ENCODE assay signal across 1 cellular context in the genomic region with DNA sequence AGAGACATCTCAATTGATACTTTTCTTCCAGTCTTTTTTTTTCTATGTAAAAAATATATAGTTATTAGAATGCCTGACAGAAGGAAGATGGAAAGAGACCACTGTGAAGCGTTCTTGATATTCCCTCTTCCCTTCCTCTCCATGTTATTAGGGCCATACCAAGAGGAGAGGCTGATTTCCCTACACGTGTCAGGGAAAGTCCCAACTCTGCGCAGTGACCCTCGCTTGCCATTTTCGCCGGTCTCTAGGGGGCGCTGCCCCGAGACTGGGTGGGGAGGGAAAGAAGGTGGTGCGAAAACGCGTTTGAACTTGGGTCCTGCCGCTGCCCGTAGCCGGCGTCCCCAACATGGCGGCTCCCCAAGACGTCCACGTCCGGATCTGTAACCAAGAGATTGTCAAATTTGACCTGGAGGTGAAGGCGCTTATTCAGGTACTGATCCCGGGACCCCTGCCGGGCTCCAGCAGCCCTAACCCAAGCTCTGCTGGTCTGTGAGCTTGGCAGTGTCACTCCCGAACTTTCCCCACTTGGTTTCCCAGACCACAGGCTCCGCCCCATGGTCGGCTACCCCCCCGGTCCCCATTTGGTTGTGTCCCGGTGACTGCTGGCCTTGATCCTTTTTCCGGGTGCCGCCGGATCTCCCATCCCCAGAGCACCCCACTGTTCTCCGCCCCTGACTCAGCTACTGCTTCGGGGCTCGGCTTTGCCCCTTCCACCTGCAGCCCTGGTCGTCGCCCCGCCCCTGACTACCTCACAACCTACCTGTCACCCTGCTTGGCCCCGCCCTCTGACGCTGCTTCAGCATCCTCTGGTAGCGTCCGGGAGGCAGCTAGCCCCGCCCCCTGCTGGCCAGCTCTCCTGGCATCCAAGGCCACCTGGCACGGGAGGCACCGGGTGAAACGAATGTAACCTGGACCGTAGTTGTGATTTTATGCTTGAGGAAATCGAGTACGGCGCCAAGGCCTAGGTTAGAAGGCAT.
TF ChIP-seq lines count a peak whose summit lies in the region.

A gene with protein sequence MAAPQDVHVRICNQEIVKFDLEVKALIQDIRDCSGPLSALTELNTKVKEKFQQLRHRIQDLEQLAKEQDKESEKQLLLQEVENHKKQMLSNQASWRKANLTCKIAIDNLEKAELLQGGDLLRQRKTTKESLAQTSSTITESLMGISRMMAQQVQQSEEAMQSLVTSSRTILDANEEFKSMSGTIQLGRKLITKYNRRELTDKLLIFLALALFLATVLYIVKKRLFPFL (plus strand): TSS at position 332 of the 977 bp plus-strand sequence. CDS start 15 bp downstream, at position 347.

TF ChIP-seq in HepG2, 621 proteins besides CTCF, POLR2A, EP300 and RAD21 (continued from another document and continues in another):
- TF ChIP-seq, protein P1, sequence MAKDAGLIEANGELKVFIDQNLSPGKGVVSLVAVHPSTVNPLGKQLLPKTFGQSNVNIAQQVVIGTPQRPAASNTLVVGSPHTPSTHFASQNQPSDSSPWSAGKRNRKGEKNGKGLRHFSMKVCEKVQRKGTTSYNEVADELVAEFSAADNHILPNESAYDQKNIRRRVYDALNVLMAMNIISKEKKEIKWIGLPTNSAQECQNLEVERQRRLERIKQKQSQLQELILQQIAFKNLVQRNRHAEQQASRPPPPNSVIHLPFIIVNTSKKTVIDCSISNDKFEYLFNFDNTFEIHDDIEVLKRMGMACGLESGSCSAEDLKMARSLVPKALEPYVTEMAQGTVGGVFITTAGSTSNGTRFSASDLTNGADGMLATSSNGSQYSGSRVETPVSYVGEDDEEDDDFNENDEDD (CRISPR knock-in tag; IDR thresholded peaks at IDR 0.05; ENCODE audit: borderline replicate concordance): peak; percentile 63; the same call in 1 of the 2 replicates
- TF ChIP-seq ISX (CRISPR knock-in tag; conservative IDR thresholded peaks at IDR 0.05) (no peak), POLR2G (IDR thresholded peaks at IDR 0.05; ENCODE audit: low read depth, low read length) (peak; percentile 80), GZF1 (CRISPR knock-in tag; IDR thresholded peaks at IDR 0.05) (0 out of 2 replicates have a peak, but pooled peaks have one; percentile 41), CBX1 (IDR thresholded peaks at IDR 0.05; ENCODE audit: low read depth) (peak; percentile 80), ZFP1 (CRISPR knock-in tag; IDR thresholded peaks at IDR 0.05) (peak; percentile 71; the same call in 1 of the 2 replicates), HOXD1 (CRISPR knock-in tag; IDR thresholded peaks at IDR 0.05) (peak; percentile 33; the same call in 1 of the 2 replicates), BCL6 (CRISPR knock-in tag; IDR thresholded peaks at IDR 0.05) (peak; percentile 31; the same call in 1 of the 2 replicates), HOXA7 (CRISPR knock-in tag; IDR thresholded peaks at IDR 0.05) (no peak), SMARCE1 (IDR thresholded peaks at IDR 0.05; ENCODE audit: borderline replicate concordance) (no peak), ELF4 (CRISPR knock-in tag; IDR thresholded peaks at IDR 0.05; ENCODE audit: borderline replicate concordance) (peak; percentile 37; the same call in 1 of the 2 replicates), NCOA2 (CRISPR knock-in tag; IDR thresholded peaks at IDR 0.05) (peak; percentile 26; the same call in 1 of the 2 replicates), MAF1 (CRISPR knock-in tag; IDR thresholded peaks at IDR 0.05; ENCODE audit: borderline replicate concordance) (no peak), ZBTB1 (CRISPR knock-in tag; IDR thresholded peaks at IDR 0.05; ENCODE audit: borderline replicate concordance) (no peak), ZFX (CRISPR knock-in tag; IDR thresholded peaks at IDR 0.05; ENCODE audit: low read depth) (no peak; the same call in 1 of the 2 replicates), ATRX (CRISPR knock-in tag; IDR thresholded peaks at IDR 0.05; ENCODE audit: borderline replicate concordance) (no peak), ZNF788 (CRISPR knock-in tag; IDR thresholded peaks at IDR 0.05; ENCODE audit: borderline replicate concordance) (peak; percentile 95; the same call in 1 of the 2 replicates), SALL1 (CRISPR knock-in tag; IDR thresholded peaks at IDR 0.05) (peak; percentile 77), REPIN1 (CRISPR knock-in tag; IDR thresholded peaks at IDR 0.05; ENCODE audit: borderline replicate concordance, low read depth) (peak; percentile 77; the same call in 1 of the 2 replicates), MATR3 (CRISPR knock-in tag; IDR thresholded peaks at IDR 0.05) (no peak), ZNF335 (CRISPR knock-in tag; IDR thresholded peaks at IDR 0.05) (peak; percentile 77; the same call in 1 of the 2 replicates), KLF16 (CRISPR knock-in tag; IDR thresholded peaks at IDR 0.05) (peak in 1 of 2 experiments; percentile 90; a peak in 2 of 4 replicates), ZKSCAN1 (IDR thresholded peaks at IDR 0.05; ENCODE audit: low read length) (no peak), ZNF7 (CRISPR knock-in tag; IDR thresholded peaks at IDR 0.05) (no peak), NR2C2 (CRISPR knock-in tag; IDR thresholded peaks at IDR 0.05; ENCODE audit: borderline replicate concordance) (peak; percentile 64; the same call in 1 of the 2 replicates), AHR (CRISPR knock-in tag; IDR thresholded peaks at IDR 0.05) (0 out of 2 replicates have a peak, but pooled peaks have one; percentile 41), RNF2 (conservative IDR thresholded peaks at IDR 0.05; ENCODE audit: low read depth) (no peak), ZNF235 (CRISPR knock-in tag; IDR thresholded peaks at IDR 0.05; ENCODE audit: borderline replicate concordance) (no peak), DNMT1 (CRISPR knock-in tag; IDR thresholded peaks at IDR 0.05) (no peak), SKI (IDR thresholded peaks at IDR 0.05; ENCODE audit: partially characterized antibody) (no peak), ZNF713 (CRISPR knock-in tag; IDR thresholded peaks at IDR 0.05) (no peak)
- TF ChIP-seq, protein P2, sequence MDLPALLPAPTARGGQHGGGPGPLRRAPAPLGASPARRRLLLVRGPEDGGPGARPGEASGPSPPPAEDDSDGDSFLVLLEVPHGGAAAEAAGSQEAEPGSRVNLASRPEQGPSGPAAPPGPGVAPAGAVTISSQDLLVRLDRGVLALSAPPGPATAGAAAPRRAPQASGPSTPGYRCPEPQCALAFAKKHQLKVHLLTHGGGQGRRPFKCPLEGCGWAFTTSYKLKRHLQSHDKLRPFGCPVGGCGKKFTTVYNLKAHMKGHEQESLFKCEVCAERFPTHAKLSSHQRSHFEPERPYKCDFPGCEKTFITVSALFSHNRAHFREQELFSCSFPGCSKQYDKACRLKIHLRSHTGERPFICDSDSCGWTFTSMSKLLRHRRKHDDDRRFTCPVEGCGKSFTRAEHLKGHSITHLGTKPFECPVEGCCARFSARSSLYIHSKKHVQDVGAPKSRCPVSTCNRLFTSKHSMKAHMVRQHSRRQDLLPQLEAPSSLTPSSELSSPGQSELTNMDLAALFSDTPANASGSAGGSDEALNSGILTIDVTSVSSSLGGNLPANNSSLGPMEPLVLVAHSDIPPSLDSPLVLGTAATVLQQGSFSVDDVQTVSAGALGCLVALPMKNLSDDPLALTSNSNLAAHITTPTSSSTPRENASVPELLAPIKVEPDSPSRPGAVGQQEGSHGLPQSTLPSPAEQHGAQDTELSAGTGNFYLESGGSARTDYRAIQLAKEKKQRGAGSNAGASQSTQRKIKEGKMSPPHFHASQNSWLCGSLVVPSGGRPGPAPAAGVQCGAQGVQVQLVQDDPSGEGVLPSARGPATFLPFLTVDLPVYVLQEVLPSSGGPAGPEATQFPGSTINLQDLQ (CRISPR knock-in tag; IDR thresholded peaks at IDR 0.05): no peak
- TF ChIP-seq, protein P3, sequence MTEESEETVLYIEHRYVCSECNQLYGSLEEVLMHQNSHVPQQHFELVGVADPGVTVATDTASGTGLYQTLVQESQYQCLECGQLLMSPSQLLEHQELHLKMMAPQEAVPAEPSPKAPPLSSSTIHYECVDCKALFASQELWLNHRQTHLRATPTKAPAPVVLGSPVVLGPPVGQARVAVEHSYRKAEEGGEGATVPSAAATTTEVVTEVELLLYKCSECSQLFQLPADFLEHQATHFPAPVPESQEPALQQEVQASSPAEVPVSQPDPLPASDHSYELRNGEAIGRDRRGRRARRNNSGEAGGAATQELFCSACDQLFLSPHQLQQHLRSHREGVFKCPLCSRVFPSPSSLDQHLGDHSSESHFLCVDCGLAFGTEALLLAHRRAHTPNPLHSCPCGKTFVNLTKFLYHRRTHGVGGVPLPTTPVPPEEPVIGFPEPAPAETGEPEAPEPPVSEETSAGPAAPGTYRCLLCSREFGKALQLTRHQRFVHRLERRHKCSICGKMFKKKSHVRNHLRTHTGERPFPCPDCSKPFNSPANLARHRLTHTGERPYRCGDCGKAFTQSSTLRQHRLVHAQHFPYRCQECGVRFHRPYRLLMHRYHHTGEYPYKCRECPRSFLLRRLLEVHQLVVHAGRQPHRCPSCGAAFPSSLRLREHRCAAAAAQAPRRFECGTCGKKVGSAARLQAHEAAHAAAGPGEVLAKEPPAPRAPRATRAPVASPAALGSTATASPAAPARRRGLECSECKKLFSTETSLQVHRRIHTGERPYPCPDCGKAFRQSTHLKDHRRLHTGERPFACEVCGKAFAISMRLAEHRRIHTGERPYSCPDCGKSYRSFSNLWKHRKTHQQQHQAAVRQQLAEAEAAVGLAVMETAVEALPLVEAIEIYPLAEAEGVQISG (CRISPR knock-in tag; IDR thresholded peaks at IDR 0.05): peak; percentile 97
- TF ChIP-seq, protein P4, sequence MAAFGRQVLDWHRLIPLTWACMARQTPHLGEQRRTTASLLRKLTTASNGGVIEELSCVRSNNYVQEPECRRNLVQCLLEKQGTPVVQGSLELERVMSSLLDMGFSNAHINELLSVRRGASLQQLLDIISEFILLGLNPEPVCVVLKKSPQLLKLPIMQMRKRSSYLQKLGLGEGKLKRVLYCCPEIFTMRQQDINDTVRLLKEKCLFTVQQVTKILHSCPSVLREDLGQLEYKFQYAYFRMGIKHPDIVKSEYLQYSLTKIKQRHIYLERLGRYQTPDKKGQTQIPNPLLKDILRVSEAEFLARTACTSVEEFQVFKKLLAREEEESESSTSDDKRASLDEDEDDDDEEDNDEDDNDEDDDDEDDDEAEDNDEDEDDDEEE (CRISPR knock-in tag; IDR thresholded peaks at IDR 0.05): no peak
- TF ChIP-seq, protein P5, sequence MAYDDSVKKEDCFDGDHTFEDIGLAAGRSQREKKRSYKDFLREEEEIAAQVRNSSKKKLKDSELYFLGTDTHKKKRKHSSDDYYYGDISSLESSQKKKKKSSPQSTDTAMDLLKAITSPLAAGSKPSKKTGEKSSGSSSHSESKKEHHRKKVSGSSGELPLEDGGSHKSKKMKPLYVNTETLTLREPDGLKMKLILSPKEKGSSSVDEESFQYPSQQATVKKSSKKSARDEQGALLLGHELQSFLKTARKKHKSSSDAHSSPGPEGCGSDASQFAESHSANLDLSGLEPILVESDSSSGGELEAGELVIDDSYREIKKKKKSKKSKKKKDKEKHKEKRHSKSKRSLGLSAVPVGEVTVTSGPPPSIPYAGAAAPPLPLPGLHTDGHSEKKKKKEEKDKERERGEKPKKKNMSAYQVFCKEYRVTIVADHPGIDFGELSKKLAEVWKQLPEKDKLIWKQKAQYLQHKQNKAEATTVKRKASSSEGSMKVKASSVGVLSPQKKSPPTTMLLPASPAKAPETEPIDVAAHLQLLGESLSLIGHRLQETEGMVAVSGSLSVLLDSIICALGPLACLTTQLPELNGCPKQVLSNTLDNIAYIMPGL (CRISPR knock-in tag; IDR thresholded peaks at IDR 0.05; ENCODE audit: borderline replicate concordance in 1 of 2, low read depth in 1 of 2): peak; percentile 91 to 93
- TF ChIP-seq, protein P6, sequence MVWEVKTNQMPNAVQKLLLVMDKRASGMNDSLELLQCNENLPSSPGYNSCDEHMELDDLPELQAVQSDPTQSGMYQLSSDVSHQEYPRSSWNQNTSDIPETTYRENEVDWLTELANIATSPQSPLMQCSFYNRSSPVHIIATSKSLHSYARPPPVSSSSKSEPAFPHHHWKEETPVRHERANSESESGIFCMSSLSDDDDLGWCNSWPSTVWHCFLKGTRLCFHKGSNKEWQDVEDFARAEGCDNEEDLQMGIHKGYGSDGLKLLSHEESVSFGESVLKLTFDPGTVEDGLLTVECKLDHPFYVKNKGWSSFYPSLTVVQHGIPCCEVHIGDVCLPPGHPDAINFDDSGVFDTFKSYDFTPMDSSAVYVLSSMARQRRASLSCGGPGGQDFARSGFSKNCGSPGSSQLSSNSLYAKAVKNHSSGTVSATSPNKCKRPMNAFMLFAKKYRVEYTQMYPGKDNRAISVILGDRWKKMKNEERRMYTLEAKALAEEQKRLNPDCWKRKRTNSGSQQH (CRISPR knock-in tag; IDR thresholded peaks at IDR 0.05; ENCODE audit: low read depth): peak; percentile 83; the same call in 1 of the 2 replicates
- TF ChIP-seq, protein P7, sequence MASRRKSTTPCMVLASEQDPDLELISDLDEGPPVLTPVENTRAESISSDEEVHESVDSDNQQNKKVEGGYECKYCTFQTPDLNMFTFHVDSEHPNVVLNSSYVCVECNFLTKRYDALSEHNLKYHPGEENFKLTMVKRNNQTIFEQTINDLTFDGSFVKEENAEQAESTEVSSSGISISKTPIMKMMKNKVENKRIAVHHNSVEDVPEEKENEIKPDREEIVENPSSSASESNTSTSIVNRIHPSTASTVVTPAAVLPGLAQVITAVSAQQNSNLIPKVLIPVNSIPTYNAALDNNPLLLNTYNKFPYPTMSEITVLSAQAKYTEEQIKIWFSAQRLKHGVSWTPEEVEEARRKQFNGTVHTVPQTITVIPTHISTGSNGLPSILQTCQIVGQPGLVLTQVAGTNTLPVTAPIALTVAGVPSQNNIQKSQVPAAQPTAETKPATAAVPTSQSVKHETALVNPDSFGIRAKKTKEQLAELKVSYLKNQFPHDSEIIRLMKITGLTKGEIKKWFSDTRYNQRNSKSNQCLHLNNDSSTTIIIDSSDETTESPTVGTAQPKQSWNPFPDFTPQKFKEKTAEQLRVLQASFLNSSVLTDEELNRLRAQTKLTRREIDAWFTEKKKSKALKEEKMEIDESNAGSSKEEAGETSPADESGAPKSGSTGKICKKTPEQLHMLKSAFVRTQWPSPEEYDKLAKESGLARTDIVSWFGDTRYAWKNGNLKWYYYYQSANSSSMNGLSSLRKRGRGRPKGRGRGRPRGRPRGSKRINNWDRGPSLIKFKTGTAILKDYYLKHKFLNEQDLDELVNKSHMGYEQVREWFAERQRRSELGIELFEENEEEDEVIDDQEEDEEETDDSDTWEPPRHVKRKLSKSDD (CRISPR knock-in tag; IDR thresholded peaks at IDR 0.05; ENCODE audit: low read depth): peak; percentile 91
- TF ChIP-seq, protein P8, sequence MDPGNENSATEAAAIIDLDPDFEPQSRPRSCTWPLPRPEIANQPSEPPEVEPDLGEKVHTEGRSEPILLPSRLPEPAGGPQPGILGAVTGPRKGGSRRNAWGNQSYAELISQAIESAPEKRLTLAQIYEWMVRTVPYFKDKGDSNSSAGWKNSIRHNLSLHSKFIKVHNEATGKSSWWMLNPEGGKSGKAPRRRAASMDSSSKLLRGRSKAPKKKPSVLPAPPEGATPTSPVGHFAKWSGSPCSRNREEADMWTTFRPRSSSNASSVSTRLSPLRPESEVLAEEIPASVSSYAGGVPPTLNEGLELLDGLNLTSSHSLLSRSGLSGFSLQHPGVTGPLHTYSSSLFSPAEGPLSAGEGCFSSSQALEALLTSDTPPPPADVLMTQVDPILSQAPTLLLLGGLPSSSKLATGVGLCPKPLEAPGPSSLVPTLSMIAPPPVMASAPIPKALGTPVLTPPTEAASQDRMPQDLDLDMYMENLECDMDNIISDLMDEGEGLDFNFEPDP (CRISPR knock-in tag; conservative IDR thresholded peaks at IDR 0.05): no peak
- TF ChIP-seq, protein P9, sequence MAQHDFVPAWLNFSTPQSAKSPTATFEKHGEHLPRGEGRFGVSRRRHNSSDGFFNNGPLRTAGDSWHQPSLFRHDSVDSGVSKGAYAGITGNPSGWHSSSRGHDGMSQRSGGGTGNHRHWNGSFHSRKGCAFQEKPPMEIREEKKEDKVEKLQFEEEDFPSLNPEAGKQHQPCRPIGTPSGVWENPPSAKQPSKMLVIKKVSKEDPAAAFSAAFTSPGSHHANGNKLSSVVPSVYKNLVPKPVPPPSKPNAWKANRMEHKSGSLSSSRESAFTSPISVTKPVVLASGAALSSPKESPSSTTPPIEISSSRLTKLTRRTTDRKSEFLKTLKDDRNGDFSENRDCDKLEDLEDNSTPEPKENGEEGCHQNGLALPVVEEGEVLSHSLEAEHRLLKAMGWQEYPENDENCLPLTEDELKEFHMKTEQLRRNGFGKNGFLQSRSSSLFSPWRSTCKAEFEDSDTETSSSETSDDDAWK (CRISPR knock-in tag; IDR thresholded peaks at IDR 0.05): no peak
